ENCODE assay signal across 17 cellular contexts in the genomic region with DNA sequence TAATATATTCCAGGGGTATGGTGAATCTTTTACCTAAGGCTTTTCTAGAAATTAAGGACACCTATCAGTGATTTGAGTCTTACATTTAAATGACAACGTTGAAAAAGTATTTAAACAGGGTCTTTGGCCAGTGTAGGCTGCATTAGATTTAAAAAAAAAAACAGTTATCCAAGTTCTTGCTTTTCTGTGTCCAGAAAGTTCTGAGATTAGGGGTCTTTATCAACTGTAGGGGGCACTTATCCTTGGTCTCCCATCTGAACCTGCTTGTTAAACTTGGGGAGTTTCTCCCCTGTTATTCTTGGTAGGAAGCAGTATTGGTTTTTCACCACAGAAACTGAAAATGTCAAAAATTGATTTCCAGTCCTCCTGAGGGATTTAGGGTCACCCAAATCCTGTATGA.
DNase-seq lines count a peak whose midpoint lies in the region; ATAC-seq, FAIRE-seq and TF ChIP-seq lines count a peak whose summit lies in the region.
"Had no signal": no experiment of that assay in that cellular context is flagged by ENCODE, and none has a peak within 500 bp of the region (broad histone marks: within the 10 kb centered on the region; RNA-seq: fewer than 3 reads in every experiment).

No MANE protein-coding gene starts in this region.

- H3K27me3 ChIP-seq in OCI-LY3 (ENCODE audit: low read depth, low read length): no peaks in the 10 kb centered on the region
- no peaks in the 10 kb centered on the region for H3K27me3 ChIP-seq in K562 (ENCODE audit: control insufficient read depth in 2 of 2, insufficient read depth in 2 of 2, low read length in 2 of 2)
- no peaks in the 10 kb centered on the region for H3K27me3 ChIP-seq in osteoblast (ENCODE audit: insufficient read depth, low read length)
- H3K27me3 ChIP-seq: heart right ventricle, spleen, tibial artery had no signal

- no peak overlapping the region for H3K4me3 Mint-ChIP-seq in activated CD4-positive, alpha-beta T cell treated with anti-CD3 and anti-CD28 coated beads for 36 hours
- H3K4me3 Mint-ChIP-seq: central memory CD8-positive, alpha-beta T cell had no signal

- no peak for ATAC-seq in activated CD4-positive, alpha-beta T cell treated with anti-CD3 and anti-CD28 coated beads for 36 hours
- ATAC-seq in K562: no peak
- ATAC-seq: heart right ventricle had no signal

- H3K27ac Mint-ChIP-seq in activated CD4-positive, alpha-beta T cell treated with anti-CD3 and anti-CD28 coated beads for 36 hours: peak overlapping the region; percentile 49

- TF ChIP-seq RAD21 in K562 (CRISPR knock-in tag; conservative IDR thresholded peaks at IDR 0.05 in 1 of 2, IDR thresholded peaks at IDR 0.05 in 1 of 2): no peak

- POLR2A ChIA-PET in activated CD4-positive, alpha-beta T cell treated with anti-CD3 and anti-CD28 coated beads for 36 hours (lab: Charles Lee): no interaction called here
- POLR2A ChIA-PET in K562 (lab: Yijun Ruan, JAX): interaction anchor here (2.3 kb wide), 1 partner anchor 11 kb away, joined by 6 read pairs; no protein-coding TSS in a partner anchor

- H3K27ac ChIP-seq in OCI-LY3 (ENCODE audit: low read length) (no peak overlapping the region), K562 (ENCODE audit: extremely low read depth, low read depth, low read length) (no peak overlapping the region), osteoblast (ENCODE audit: low read depth, low read length) (no peak overlapping the region)
- H3K27ac ChIP-seq: heart right ventricle, tibial artery had no signal

- no peaks in the 10 kb centered on the region for H3K9me1 ChIP-seq in K562 (ENCODE audit: control insufficient read depth, insufficient read depth, low read length)

- H3K4me1 ChIP-seq in OCI-LY3 (ENCODE audit: low read length): peaks cover 23% of the 10 kb centered on the region
- H3K4me1 ChIP-seq in K562 (replicated peaks in 1 of 2; ENCODE audit: control insufficient read depth in 2 of 2, insufficient read depth in 2 of 2, low read length in 2 of 2): peaks cover 16 to 35% of the 10 kb centered on the region in 2 experiments
- H3K4me1 ChIP-seq in osteoblast (ENCODE audit: insufficient read depth, low read length): peaks cover 18% of the 10 kb centered on the region

- TF ChIP-seq POLR2A in K562 (conservative IDR thresholded peaks at IDR 0.05): no peak
- no peak for TF ChIP-seq POLR2A in GM12891 (IDR thresholded peaks at IDR 0.05; ENCODE audit: low read depth, low read length)

- FAIRE-seq in K562 (lab: Jason Lieb, UNC): no peak
- no peak for FAIRE-seq in GM12891 (lab: Jason Lieb, UNC)
- FAIRE-seq: A204.1 had no signal

- BruUV-seq in K562 (replicated peaks; lab: Mats Ljungman, UMichigan): no TSS peak

- H3K9ac ChIP-seq in OCI-LY3 (ENCODE audit: low read length) (no peak overlapping the region), K562 (ENCODE audit: insufficient read depth in 1 of 2, low read depth in 2 of 2, low read length in 2 of 2) (no peak overlapping the region)

- intact Hi-C loops in activated CD4-positive, alpha-beta T cell treated with anti-CD3 and anti-CD28 coated beads for 36 hours (cut with DNase I, micrococcal nuclease): loop anchor here in 1 of 2 experiments (5.0 kb wide), 1 partner anchor 188 kb away; no protein-coding TSS in a partner anchor
- intact Hi-C loops in K562 (cut with micrococcal nuclease): no loop called here

- H3K79me2 ChIP-seq in OCI-LY3 (ENCODE audit: low read length) (no peaks in the 10 kb centered on the region), K562 (ENCODE audit: control insufficient read depth, insufficient read depth, low read length) (no peaks in the 10 kb centered on the region), osteoblast (ENCODE audit: insufficient read depth, low read length) (no peaks in the 10 kb centered on the region)

- H3K36me3 ChIP-seq in OCI-LY3 (replicated peaks; ENCODE audit: low read depth, low read length) (no peaks in the 10 kb centered on the region), K562 (ENCODE audit: control insufficient read depth, insufficient read depth, low read length) (no peaks in the 10 kb centered on the region), osteoblast (ENCODE audit: insufficient read depth, low read length) (no peaks in the 10 kb centered on the region)
- H3K36me3 ChIP-seq: heart right ventricle, spleen, tibial artery had no signal

- H2AFZ ChIP-seq in OCI-LY3 (ENCODE audit: low read depth, low read length) (no peak overlapping the region), K562 (ENCODE audit: low read depth, low read length) (peak overlapping the region; percentile 35; the same call in 1 of the 2 replicates), osteoblast (ENCODE audit: low read length) (peak overlapping the region; percentile 48)

- H3K9me3 ChIP-seq in OCI-LY3 (ENCODE audit: insufficient read depth, low read length): no peaks in the 10 kb centered on the region
- H3K9me3 ChIP-seq in K562 (replicated peaks; ENCODE audit: control insufficient read depth, insufficient read depth, low read depth, low read length): no peaks in the 10 kb centered on the region
- H3K9me3 ChIP-seq in osteoblast (ENCODE audit: low read depth, low read length): no peaks in the 10 kb centered on the region
- H3K9me3 ChIP-seq: heart right ventricle, spleen, tibial artery had no signal

- H3K36me3 Mint-ChIP-seq in activated CD4-positive, alpha-beta T cell treated with anti-CD3 and anti-CD28 coated beads for 36 hours (ENCODE audit: low read depth): no peaks in the 10 kb centered on the region

- no peak overlapping the region for H3K4me3 ChIP-seq in OCI-LY3 (ENCODE audit: low read length)
- H3K4me3 ChIP-seq in K562: no peak overlapping the region
- no peak overlapping the region for H3K4me3 ChIP-seq in osteoblast (ENCODE audit: insufficient read depth, low read length)
- H3K4me3 ChIP-seq: heart right ventricle, spleen, tibial artery had no signal

- TF ChIP-seq EP300 in K562 (IDR thresholded peaks at IDR 0.05; ENCODE audit: low read length): no peak

- H3K9me3 Mint-ChIP-seq in activated CD4-positive, alpha-beta T cell treated with anti-CD3 and anti-CD28 coated beads for 36 hours (ENCODE audit: low read depth): no peaks in the 10 kb centered on the region
- H3K9me3 Mint-ChIP-seq: central memory CD8-positive, alpha-beta T cell had no signal

- H3K27me3 Mint-ChIP-seq in activated CD4-positive, alpha-beta T cell treated with anti-CD3 and anti-CD28 coated beads for 36 hours: no peaks in the 10 kb centered on the region
- H3K27me3 Mint-ChIP-seq: central memory CD8-positive, alpha-beta T cell had no signal

- CTCF ChIA-PET in activated CD4-positive, alpha-beta T cell treated with anti-CD3 and anti-CD28 coated beads for 36 hours (lab: Charles Lee): interaction anchor here (0.9 to 1.9 kb wide), 2 partner anchors 10 to 108 kb away, joined by 3 to 6 read pairs; no protein-coding TSS in a partner anchor
- CTCF ChIA-PET in K562 (lab: Yijun Ruan, JAX; ENCODE audit: low intra/inter-chr PET ratio): no interaction called here

- in situ Hi-C loops in K562 (cut with MboI): no loop called here

- DNase-seq in activated CD4-positive, alpha-beta T cell treated with anti-CD3 and anti-CD28 coated beads for 36 hours: no peak
- no peak for DNase-seq in activated CD4-positive, alpha-beta T cell treated with anti-CD3 and anti-CD28 coated beads for 4 hours
- DNase-seq in K562 (ENCODE audit: extremely low read depth in 1 of 4, low spot score in 3 of 4) (no peak), osteoblast (ENCODE audit: insufficient read length, low spot score, missing footprints) (no peak), NCI-H2029 (lab: John Stamatoyannopoulos, UW) (no peak), DMS53 treated with DMSO at 0.1 percent for 48 hours (lab: John Stamatoyannopoulos, UW; ENCODE audit: unreplicated experiment) (no peak), GM12891 (ENCODE audit: insufficient read length, low spot score) (no peak)
- DNase-seq: heart right ventricle, NCI-H1694 treated with DMSO at 0.1 percent for 48 hours, NCI-H748 treated with DMSO at 0.1 percent for 48 hours, nucleus accumbens, SHP77, spleen, tibial artery had no signal

- H3K4me1 Mint-ChIP-seq in activated CD4-positive, alpha-beta T cell treated with anti-CD3 and anti-CD28 coated beads for 36 hours: peaks cover 58% of the 10 kb centered on the region

- TF ChIP-seq CTCF in OCI-LY3 (IDR thresholded peaks at IDR 0.05; ENCODE audit: low read depth, low read length): peak; percentile 20; the same call in 1 of the 2 replicates
- TF ChIP-seq CTCF in K562 (IDR thresholded peaks at IDR 0.05 in 2 of 3, conservative IDR thresholded peaks at IDR 0.05 in 1 of 3; ENCODE audit: insufficient read depth in 2 of 3, low read depth in 1 of 3, low read length in 3 of 3): no peak
- TF ChIP-seq CTCF in osteoblast (IDR thresholded peaks at IDR 0.05; ENCODE audit: extremely low read depth, low read depth, low read length): no peak

- H4K20me1 ChIP-seq in OCI-LY3 (ENCODE audit: insufficient read depth, low read length) (no peaks in the 10 kb centered on the region), K562 (replicated peaks; ENCODE audit: control insufficient read depth, insufficient read depth, low read length) (no peaks in the 10 kb centered on the region), osteoblast (ENCODE audit: insufficient read depth, low read length) (no peaks in the 10 kb centered on the region)

- H3K4me2 ChIP-seq in OCI-LY3 (ENCODE audit: low read length) (no peak overlapping the region), K562 (ENCODE audit: insufficient read depth, low read length) (no peak overlapping the region), osteoblast (ENCODE audit: insufficient read depth, low read length) (no peak overlapping the region)

- WGBS in K562 (ENCODE audit: insufficient coverage, low coverage, missing lambda C conversion rate): 0% methylated on average over 1 of the region's 1 CpG

TF ChIP-seq in K562, 482 proteins besides CTCF, POLR2A, EP300 and RAD21 (continues in another document):
- no peak for TF ChIP-seq HCFC1 (IDR thresholded peaks at IDR 0.05; ENCODE audit: low read depth, low read length)

TF ChIP-seq in GM12891, 5 proteins besides CTCF, POLR2A, EP300 and RAD21:
- TF ChIP-seq POLR2AphosphoS5 (IDR thresholded peaks at IDR 0.05; ENCODE audit: low read depth, low read length): no peak
- no peak for TF ChIP-seq PAX5 (IDR thresholded peaks at IDR 0.05; ENCODE audit: insufficient read depth, low read length, severe bottlenecking)
- TF ChIP-seq TAF1 (IDR thresholded peaks at IDR 0.05; ENCODE audit: low read depth, low read length): no peak
- TF ChIP-seq SPI1 (IDR thresholded peaks at IDR 0.05; ENCODE audit: low read depth, low read length): no peak
- no peak for TF ChIP-seq POU2F2 (IDR thresholded peaks at IDR 0.05; ENCODE audit: low read depth, low read length)
